33 cellular contexts compared by ENCODE assay signal in the genomic region with DNA sequence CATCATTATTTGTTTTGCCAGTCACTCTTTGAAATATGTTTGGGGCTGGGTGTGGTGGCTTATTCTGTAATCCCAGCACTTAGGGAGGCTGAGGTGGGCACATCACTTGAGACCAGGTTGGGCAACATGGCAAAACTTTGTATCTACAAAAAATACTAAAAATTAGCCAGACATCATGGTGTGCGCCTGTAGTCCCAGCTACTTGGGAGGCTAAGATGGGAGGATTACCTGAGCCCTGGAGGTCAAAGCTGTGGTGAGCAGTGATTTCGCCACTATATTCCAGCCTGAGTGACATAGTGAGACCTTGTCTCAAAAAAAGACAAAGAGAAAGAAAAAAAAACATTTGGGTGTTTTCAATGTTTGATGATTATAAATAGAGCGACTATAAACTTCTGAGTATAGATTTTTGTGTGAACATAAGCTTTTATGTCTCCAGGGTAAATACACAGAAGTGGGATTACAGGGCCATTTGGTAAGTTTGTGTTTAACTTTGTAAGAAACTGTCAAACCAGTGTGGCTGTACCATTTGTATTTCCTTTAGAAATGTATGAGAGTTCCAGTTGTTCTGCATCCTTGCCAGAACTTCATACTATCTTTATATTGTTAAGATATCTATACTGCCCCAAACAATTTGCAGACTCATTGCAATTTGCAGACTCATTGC.
"Had no signal": no experiment of that assay in that cellular context is flagged by ENCODE, and none has a peak within 500 bp of the region (broad histone marks: within the 10 kb centered on the region; RNA-seq: fewer than 3 reads in every experiment).

No MANE protein-coding gene starts in this region.

- H2AFZ ChIP-seq: PC-9 had no signal

- H3K27me3 ChIP-seq: adrenal gland, body of pancreas had no signal

- H3K27ac ChIP-seq: adrenal gland, body of pancreas, PC-9, VCaP had no signal

- ATAC-seq: activated naive CD4-positive, alpha-beta T cell treated with anti-CD3 and anti-CD28 coated beads, Interleukin-2, amount 50 U/mL, for 72 hours; activated T-cell treated with anti-CD3 and anti-CD28 coated beads, Interleukin-2, amount 50 U/mL, for 4 hours; body of pancreas had no signal

- H3K4me3 ChIP-seq: adrenal gland, body of pancreas, PC-9 had no signal

- DNase-seq: activated B cell treated with CpG ODN at 0.5 μM for 24 hours; activated CD4-positive, alpha-beta memory T cell treated with anti-CD3 and anti-CD28 coated beads for 36 hours; activated CD4-positive, alpha-beta T cell treated with anti-CD3 and anti-CD28 coated beads for 4 hours; activated CD4-positive, alpha-beta T cell treated with anti-CD3 and anti-CD28 coated beads, Interleukin-2, amount 50 U/mL, for 1 hour; activated CD4-positive, CD25-positive, alpha-beta regulatory T cell treated with anti-CD3 and anti-CD28 coated beads, Interleukin-2, amount 50 U/mL, for 72 hours; activated CD8-positive, alpha-beta memory T cell treated with anti-CD3 and anti-CD28 coated beads, Interleukin-2, amount 50 U/mL, for 4 hours; activated gamma-delta T cell treated with Interleukin-2 at 50 U/mL for 16 hours; activated naive CD4-positive, alpha-beta T cell treated with anti-CD3 and anti-CD28 coated beads for 36 hours; activated T-cell treated with anti-CD3 and anti-CD28 coated beads for 4 hours; activated T-cell treated with anti-CD3 and anti-CD28 coated beads, Interleukin-2, amount 50 U/mL, for 4 hours; adrenal gland; body of pancreas; NCI-H1092 treated with DMSO at 0.1 percent for 48 hours; NCI-H1417; NCI-H146; NCI-H187; NCI-H2029 treated with DMSO at 0.1 percent for 48 hours; NCI-H2107; NCI-H2171; NCI-H510A; NCI-H526; NCI-H748 treated with DMSO at 0.1 percent for 48 hours; NK-92 treated with Interleukin-12 subunit alpha and Interleukin-12 subunit beta, amount 100 ng/mL, for 24 hours; PC-9; Right ventricle myocardium superior; SW 1271; T-helper 1 cell; T-helper 2 cell; T-helper 9 cell had no signal

- H3K9me3 ChIP-seq: adrenal gland, body of pancreas had no signal

- FAIRE-seq: astrocyte, RCC 7860 had no signal

- H3K36me3 ChIP-seq: adrenal gland had no signal

- H3K4me2 ChIP-seq: PC-9 had no signal
